ENCODE assay signal across 5 cellular contexts in genomic region chr11:129971856-129972255, GRCh38. TPM values are rescaled to one million over a fixed set of nuclear protein-coding genes. Genes with fewer than 3 reads are reported as not detected.
DNase-seq lines count a peak whose midpoint lies in the region; TF ChIP-seq lines count a peak whose summit lies in the region.
"Not testable (repeated sequence)": the region's sequence is repeated elsewhere in the genome, so short reads cannot be mapped to it uniquely, and the experiment has no call there.

No MANE protein-coding gene starts in this region.

- H4K20me1 ChIP-seq in BLaER1 treated with 17β-estradiol and CSF1 and Interleukin-3, amounts not matched to agents 10 nM and 100 nM; OCI-LY1 (ENCODE audit: insufficient read depth, low read length); SU-DHL-6 (ENCODE audit: low read depth, low read length): not testable (repeated sequence)

- not testable (repeated sequence) for H3K4me3 Mint-ChIP-seq in osteocyte (ENCODE audit: unreplicated experiment)

- H3K27ac ChIP-seq in BLaER1 treated with 17β-estradiol and CSF1 and Interleukin-3, amounts not matched to agents 10 nM and 100 nM: peak overlapping the region; percentile 56 to 100 (median 97); a peak in 21 of 22 replicates
- H3K27ac ChIP-seq in HL-60 (replicated peaks) (peak overlapping the region; percentile 77), OCI-LY1 (ENCODE audit: low read depth, low read length, poor library complexity, severe bottlenecking) (peak overlapping the region; percentile 99), SU-DHL-6 (ENCODE audit: low read depth, low read length) (peak overlapping the region; percentile 99)

- H3K4me3 ChIP-seq in BLaER1 treated with 17β-estradiol and CSF1 and Interleukin-3, amounts not matched to agents 10 nM and 100 nM: peak overlapping the region in 3 of 10 experiments; percentile 16 to 40 (median 37); a peak in 1 of 20 replicates
- H3K4me3 ChIP-seq in HL-60 (replicated peaks; ENCODE audit: insufficient read depth, low read length): not testable (repeated sequence)
- H3K4me3 ChIP-seq in OCI-LY1 (ENCODE audit: low read depth, low read length, poor library complexity, severe bottlenecking): peak overlapping the region; percentile 50
- peak overlapping the region; percentile 9 for H3K4me3 ChIP-seq in SU-DHL-6 (ENCODE audit: insufficient read depth, low read length, poor library complexity, severe bottlenecking)

- H3K4me1 ChIP-seq in BLaER1 treated with 17β-estradiol and CSF1 and Interleukin-3, amounts not matched to agents 10 nM and 100 nM: peaks cover 76 to 100% (median 96%) of the 10 kb centered on the region in 10 experiments
- H3K4me1 ChIP-seq in OCI-LY1 (ENCODE audit: insufficient read depth, low read length, severe bottlenecking): peaks cover 81% of the 10 kb centered on the region

- peaks cover 0 to 18% (median 7%) of the 10 kb centered on the region in 11 experiments; a peak in 10 of 22 replicates for H3K36me3 ChIP-seq in BLaER1 treated with 17β-estradiol and CSF1 and Interleukin-3, amounts not matched to agents 10 nM and 100 nM
- not testable (repeated sequence) for H3K36me3 ChIP-seq in OCI-LY1 (ENCODE audit: insufficient read depth, low read length); SU-DHL-6 (ENCODE audit: low read length)

- not testable (repeated sequence) for H3K27me3 ChIP-seq in BLaER1 treated with 17β-estradiol and CSF1 and Interleukin-3, amounts not matched to agents 10 nM and 100 nM; HL-60 (ENCODE audit: insufficient read depth, poor library complexity, severe bottlenecking); OCI-LY1 (ENCODE audit: insufficient read depth, low read length); SU-DHL-6 (ENCODE audit: low read length)

- not testable (repeated sequence) for H3K9me2 ChIP-seq in OCI-LY1 (ENCODE audit: low read depth, low read length); SU-DHL-6 (replicated peaks; ENCODE audit: insufficient read depth, low read length)

- not testable (repeated sequence) for TF ChIP-seq CTCF in HL-60 (IDR thresholded peaks at IDR 0.05; ENCODE audit: insufficient read depth, low read length); OCI-LY1 (IDR thresholded peaks at IDR 0.05; ENCODE audit: low read length); SU-DHL-6 (IDR thresholded peaks at IDR 0.05; ENCODE audit: insufficient read depth, low read length, poor library complexity, severe bottlenecking); osteocyte (IDR thresholded peaks at IDR 0.05)

- peaks cover 0 to 12% (median 7%) of the 10 kb centered on the region in 11 experiments; a peak in 12 of 22 replicates for H3K9me3 ChIP-seq in BLaER1 treated with 17β-estradiol and CSF1 and Interleukin-3, amounts not matched to agents 10 nM and 100 nM (replicated peaks in 1 of 11)
- not testable (repeated sequence) for H3K9me3 ChIP-seq in OCI-LY1 (ENCODE audit: low read length); SU-DHL-6 (ENCODE audit: insufficient read depth, low read length)

- H2AFZ ChIP-seq in OCI-LY1 (ENCODE audit: low read length); SU-DHL-6 (ENCODE audit: low read depth, low read length, severe bottlenecking): not testable (repeated sequence)

- not testable (repeated sequence) for H3K9me3 Mint-ChIP-seq in osteocyte (ENCODE audit: unreplicated experiment)

- H3K27ac Mint-ChIP-seq in osteocyte (ENCODE audit: unreplicated experiment): not testable (repeated sequence)

- H3K36me3 Mint-ChIP-seq in osteocyte (ENCODE audit: unreplicated experiment): not testable (repeated sequence)

- peak overlapping the region; percentile 64 to 94 (median 85) for H3K9ac ChIP-seq in BLaER1 treated with 17β-estradiol and CSF1 and Interleukin-3, amounts not matched to agents 10 nM and 100 nM
- H3K9ac ChIP-seq in OCI-LY1 (ENCODE audit: low read length) (peak overlapping the region; percentile 78), SU-DHL-6 (ENCODE audit: low read length) (peak overlapping the region; percentile 60)

- H3K79me2 ChIP-seq in OCI-LY1 (ENCODE audit: insufficient read depth, low read length); SU-DHL-6 (ENCODE audit: insufficient read depth, low read length): not testable (repeated sequence)

- not testable (repeated sequence) for H3F3A ChIP-seq in OCI-LY1 (ENCODE audit: insufficient read depth, low read length)
- peaks cover 27% of the 10 kb centered on the region for H3F3A ChIP-seq in SU-DHL-6 (ENCODE audit: insufficient read depth)

- H3K4me1 Mint-ChIP-seq in osteocyte (ENCODE audit: unreplicated experiment): not testable (repeated sequence)

- not testable (repeated sequence) for H3K27me3 Mint-ChIP-seq in osteocyte (ENCODE audit: unreplicated experiment)

- not testable (repeated sequence) for DNase-seq in HL-60 (ENCODE audit: low read depth in 1 of 2, low spot score in 1 of 2)
- DNase-seq in osteocyte (ENCODE audit: extremely low spot score, unreplicated experiment): peak; percentile 80

- peak overlapping the region; percentile 68 to 98 (median 85) for H3K4me2 ChIP-seq in BLaER1 treated with 17β-estradiol and CSF1 and Interleukin-3, amounts not matched to agents 10 nM and 100 nM
- peak overlapping the region; percentile 73 for H3K4me2 ChIP-seq in OCI-LY1 (ENCODE audit: low read length)
- peak overlapping the region; percentile 75 for H3K4me2 ChIP-seq in SU-DHL-6 (ENCODE audit: low read depth, low read length, poor library complexity, severe bottlenecking)

RNA-seq across cellular contexts. Expression of gene PRDM10, which starts 30.8 kb away (rescaled TPM):
- total RNA-seq in osteocyte: 15.3 and 17.2 TPM in 2 replicates
